12 cellular contexts compared by ENCODE assay signal in genomic region chr4:76690906-76691275, GRCh38.
A peak's percentile ranks its signal among the peaks of the same experiment; 100 is the strongest.
DNase-seq lines count a peak whose midpoint lies in the region; ATAC-seq, FAIRE-seq and TF ChIP-seq lines count a peak whose summit lies in the region.
"Had no signal": no experiment of that assay in that cellular context is flagged by ENCODE, and none has a peak within 500 bp of the region (broad histone marks: within the 10 kb centered on the region; RNA-seq: fewer than 3 reads in every experiment).

No MANE protein-coding gene starts in this region.

- H3K27ac ChIP-seq in MM.1S (ENCODE audit: low read length) (peak overlapping the region; percentile 98), H1 (ENCODE audit: low read depth, low read length) (no peak overlapping the region), neural cell (ENCODE audit: low read length) (no peak overlapping the region)
- H3K27ac ChIP-seq: neutrophil had no signal

- H3K9me3 ChIP-seq in Caco-2: no peaks in the 10 kb centered on the region
- H3K9me3 ChIP-seq in MM.1S (replicated peaks; ENCODE audit: insufficient read depth, low read length): no peaks in the 10 kb centered on the region
- H3K9me3 ChIP-seq in H1 (ENCODE audit: insufficient read depth in 2 of 2, low read depth in 1 of 2, low read length in 1 of 2): no peaks in the 10 kb centered on the region
- no peaks in the 10 kb centered on the region for H3K9me3 ChIP-seq in neural cell (ENCODE audit: low read length)
- H3K9me3 ChIP-seq: heart left ventricle, neutrophil had no signal

- no peak for TF ChIP-seq RAD21 in H1 (IDR thresholded peaks at IDR 0.05 in 1 of 2, conservative IDR thresholded peaks at IDR 0.05 in 1 of 2; ENCODE audit: low read depth in 2 of 2, low read length in 2 of 2)
- no peak for TF ChIP-seq RAD21 in neural cell (conservative IDR thresholded peaks at IDR 0.05)

- H3K79me2 ChIP-seq in MM.1S (ENCODE audit: low read length): peaks cover 68% of the 10 kb centered on the region
- H3K79me2 ChIP-seq in H1 (ENCODE audit: control insufficient read depth in 1 of 2, insufficient read depth in 2 of 2, low read length in 2 of 2): peaks cover 10 to 61% of the 10 kb centered on the region in 2 experiments
- peaks cover 67% of the 10 kb centered on the region for H3K79me2 ChIP-seq in neural cell (replicated peaks; ENCODE audit: insufficient read depth, low read length)

- no peak overlapping the region for H3K27ac Mint-ChIP-seq in Caco-2 (ENCODE audit: unreplicated experiment)

- 77% methylated on average over 1 of the region's 1 CpG; no CpG with 5 or more reads in 1 of the 2 experiments for WGBS in H1 (ENCODE audit: extremely low coverage in 1 of 2, insufficient coverage in 1 of 2, insufficient read length in 1 of 2, insufficient replicate concordance in 2 of 2, low coverage in 1 of 2, low lambda C conversion rate in 2 of 2, missing lambda C conversion rate in 1 of 2), 2 experiments

- intact Hi-C loops in Caco-2 (cut with micrococcal nuclease; ENCODE audit: unreplicated experiment): loop anchor here (1.0 kb wide), 1 partner anchor 12 kb away; no protein-coding TSS in a partner anchor

- H3F3A ChIP-seq in MM.1S (ENCODE audit: insufficient read depth, low read length) (peaks cover 77% of the 10 kb centered on the region), neural cell (ENCODE audit: insufficient read depth, low read length, poor library complexity, severe bottlenecking) (peaks cover 6% of the 10 kb centered on the region)

- H4K5ac ChIP-seq in H1 (ENCODE audit: insufficient read length, low read depth, low read length): no peak overlapping the region

- H3K14ac ChIP-seq in H1 (ENCODE audit: insufficient read length): no peak overlapping the region

- H3K27me3 ChIP-seq in Caco-2 (replicated peaks; ENCODE audit: control insufficient read depth, insufficient read depth, low read length) (no peaks in the 10 kb centered on the region), MM.1S (replicated peaks; ENCODE audit: insufficient read depth, low read length) (no peaks in the 10 kb centered on the region), H1 (replicated peaks in 1 of 4; ENCODE audit: control insufficient read depth in 3 of 4, extremely low read depth in 1 of 4, insufficient read depth in 3 of 4, low read length in 3 of 4) (no peaks in the 10 kb centered on the region; a peak in 1 of 7 replicates), neural cell (ENCODE audit: insufficient read depth, low read depth, low read length) (no peaks in the 10 kb centered on the region)

- no peaks in the 10 kb centered on the region for H3K36me3 ChIP-seq in Caco-2 (ENCODE audit: control insufficient read depth, insufficient read depth, low read length)
- H3K36me3 ChIP-seq in MM.1S (replicated peaks; ENCODE audit: insufficient read depth, low read length): no peaks in the 10 kb centered on the region
- H3K36me3 ChIP-seq in H1 (ENCODE audit: control insufficient read depth in 2 of 4, insufficient read depth in 4 of 4, low read length in 3 of 4): no peaks in the 10 kb centered on the region
- no peaks in the 10 kb centered on the region for H3K36me3 ChIP-seq in neural cell (ENCODE audit: insufficient read depth, low read length)
- H3K36me3 ChIP-seq: heart left ventricle, neutrophil had no signal

- TF ChIP-seq CTCF in Caco-2 (IDR thresholded peaks at IDR 0.05; ENCODE audit: insufficient read depth in 1 of 2, low read depth in 1 of 2, low read length in 1 of 2, severe bottlenecking in 1 of 2, unreplicated experiment in 1 of 2): no peak
- TF ChIP-seq CTCF in MM.1S (IDR thresholded peaks at IDR 0.05; ENCODE audit: low read length): no peak
- no peak for TF ChIP-seq CTCF in H1 (IDR thresholded peaks at IDR 0.05; ENCODE audit: control extremely low read depth in 1 of 3, insufficient read depth in 1 of 3, low read depth in 1 of 3, low read length in 3 of 3)
- TF ChIP-seq CTCF in neural cell (IDR thresholded peaks at IDR 0.05; ENCODE audit: poor library complexity, severe bottlenecking): no peak

- peaks cover 14% of the 10 kb centered on the region for H3K36me3 Mint-ChIP-seq in Caco-2 (ENCODE audit: insufficient read depth, unreplicated experiment)

- peaks cover 4% of the 10 kb centered on the region; the same call in 1 of the 2 replicates for H3K79me1 ChIP-seq in H1 (ENCODE audit: low read depth, low read length)

- H3K9me2 ChIP-seq in MM.1S (replicated peaks; ENCODE audit: insufficient read depth, low read length): no peaks in the 10 kb centered on the region
- no peaks in the 10 kb centered on the region for H3K9me2 ChIP-seq in neural cell (ENCODE audit: insufficient read depth, low read length)

- no peak overlapping the region for H2BK5ac ChIP-seq in H1 (ENCODE audit: low read depth, low read length)

- H3K18ac ChIP-seq in H1 (ENCODE audit: extremely low read depth, low read length): no peak overlapping the region

- H4K91ac ChIP-seq in H1 (replicated peaks; ENCODE audit: insufficient read length, low read length): no peak overlapping the region

- H4K20me1 ChIP-seq in MM.1S (ENCODE audit: insufficient read depth, low read length): no peaks in the 10 kb centered on the region
- H4K20me1 ChIP-seq in H1 (replicated peaks in 1 of 2; ENCODE audit: control insufficient read depth in 1 of 2, insufficient read depth in 2 of 2, low read length in 2 of 2): peaks cover 5 to 15% of the 10 kb centered on the region in 2 experiments
- H4K20me1 ChIP-seq in neural cell (ENCODE audit: insufficient read depth): no peaks in the 10 kb centered on the region

- DNase-seq in Caco-2 (no peak), MM.1S (no peak), H1 (ENCODE audit: low read depth in 1 of 2, low spot score in 2 of 2) (no peak), putamen (ENCODE audit: low spot score) (no peak), urothelium cell line (ENCODE audit: low spot score) (no peak)
- DNase-seq: activated CD8-positive, alpha-beta memory T cell treated with anti-CD3 and anti-CD28 coated beads, Interleukin-2, amount 50 U/mL, for 4 hours; DND-41; heart left ventricle had no signal

- H2AK5ac ChIP-seq in H1 (ENCODE audit: low read depth, low read length): no peak overlapping the region

- H4K8ac ChIP-seq in H1 (ENCODE audit: extremely low read depth, insufficient read depth, low read length): no peak overlapping the region

- H3K56ac ChIP-seq in H1 (replicated peaks; ENCODE audit: insufficient read length, low read depth, low read length): no peak overlapping the region

- BruUV-seq in Caco-2 (replicated peaks; lab: Mats Ljungman, UMichigan): TSS peak; percentile 37

- H3K23ac ChIP-seq in H1 (ENCODE audit: insufficient read length): no peak overlapping the region

- FAIRE-seq in H1 (lab: Jason Lieb, UNC) (no peak), urothelium cell line (lab: Jason Lieb, UNC) (no peak)

- peaks cover 2% of the 10 kb centered on the region; the same call in 1 of the 2 replicates for H3K23me2 ChIP-seq in H1 (ENCODE audit: low read depth, low read length)

- H3K4me3 ChIP-seq in Caco-2 (ENCODE audit: low read depth, low read length): peak overlapping the region; percentile 3; the same call in 1 of the 2 replicates
- H3K4me3 ChIP-seq in MM.1S (ENCODE audit: low read length): peak overlapping the region; percentile 84
- H3K4me3 ChIP-seq in H1 (ENCODE audit: extremely low read depth in 1 of 4, insufficient read depth in 2 of 4, low read depth in 3 of 4, low read length in 4 of 4): peak overlapping the region in 2 of 4 experiments; percentile 58 to 76; a peak in 3 of 8 replicates
- peak overlapping the region; percentile 79 for H3K4me3 ChIP-seq in neural cell (ENCODE audit: low read length)

- H2BK120ac ChIP-seq in H1 (replicated peaks; ENCODE audit: low read depth, low read length): no peak overlapping the region

- H3K4me2 ChIP-seq in MM.1S (ENCODE audit: low read depth, low read length) (peak overlapping the region; percentile 77), H1 (ENCODE audit: insufficient read depth in 1 of 2, low read depth in 2 of 2, low read length in 2 of 2) (peak overlapping the region; percentile 73 to 74; a peak in 3 of 4 replicates), neural cell (ENCODE audit: low read length) (peak overlapping the region; percentile 95)

- POLR2A ChIA-PET in Caco-2 (lab: Charles Lee): no interaction called here
- POLR2A ChIA-PET in H1 (lab: Charles Lee; ENCODE audit: partially characterized antibody): interaction anchor here (2.5 kb wide), 1 partner anchor 12 kb away, joined by 7 read pairs; no protein-coding TSS in a partner anchor

- no peaks in the 10 kb centered on the region for H3K9me3 Mint-ChIP-seq in Caco-2 (ENCODE audit: unreplicated experiment)

- ATAC-seq in HG03520 (IDR thresholded peaks at IDR 0.05; ENCODE audit: unreplicated experiment): no peak
- ATAC-seq in HG02610 (IDR thresholded peaks at IDR 0.05; ENCODE audit: unreplicated experiment): no peak
- ATAC-seq: heart left ventricle had no signal

- no peak overlapping the region for H2BK15ac ChIP-seq in H1 (ENCODE audit: low read length)

- H2BK20ac ChIP-seq in H1 (ENCODE audit: low read length): no peak overlapping the region

- H3K4ac ChIP-seq in H1 (replicated peaks; ENCODE audit: insufficient read length, low read depth, low read length): no peak overlapping the region

- CTCF ChIA-PET in Caco-2 (lab: Charles Lee) (no interaction called here), H1 (lab: Charles Lee; ENCODE audit: partially characterized antibody) (no interaction called here)

- TF ChIP-seq EP300 in H1 (IDR thresholded peaks at IDR 0.05; ENCODE audit: borderline replicate concordance in 1 of 2, low read depth in 2 of 2, low read length in 2 of 2): no peak
- TF ChIP-seq EP300 in neural cell (conservative IDR thresholded peaks at IDR 0.05; ENCODE audit: poor library complexity, severe bottlenecking): no peak

- peaks cover 17% of the 10 kb centered on the region for H3K4me1 Mint-ChIP-seq in Caco-2 (ENCODE audit: low read depth, unreplicated experiment)

- H3K4me3 Mint-ChIP-seq in Caco-2 (ENCODE audit: unreplicated experiment): peak overlapping the region; percentile 27

- H2AFZ ChIP-seq in MM.1S (ENCODE audit: low read length): no peak overlapping the region
- no peak overlapping the region for H2AFZ ChIP-seq in H1 (ENCODE audit: low read length)
- H2AFZ ChIP-seq in neural cell (ENCODE audit: low read depth, low read length): no peak overlapping the region

- no peak overlapping the region for H2BK12ac ChIP-seq in H1 (ENCODE audit: low read depth, low read length)

- H3K27me3 Mint-ChIP-seq in Caco-2 (ENCODE audit: insufficient read depth, unreplicated experiment): no peaks in the 10 kb centered on the region

- H3K9ac ChIP-seq in MM.1S (ENCODE audit: low read length) (peak overlapping the region; percentile 96), H1 (replicated peaks in 1 of 4; ENCODE audit: extremely low read depth in 1 of 4, low read depth in 3 of 4, low read length in 3 of 4) (peak overlapping the region in 1 of 4 experiments; percentile 23; a peak in 1 of 7 replicates), neural cell (ENCODE audit: low read length) (no peak overlapping the region)

- H3K4me1 ChIP-seq in Caco-2 (peaks cover 40% of the 10 kb centered on the region), MM.1S (ENCODE audit: low read length) (peaks cover 50% of the 10 kb centered on the region), H1 (replicated peaks in 1 of 4; ENCODE audit: control insufficient read depth in 3 of 4, insufficient read depth in 4 of 4, low read length in 3 of 4) (peaks cover 5 to 23% (median 9%) of the 10 kb centered on the region in 4 experiments; a peak in 6 of 7 replicates)

- TF ChIP-seq POLR2A in H1 (IDR thresholded peaks at IDR 0.05; ENCODE audit: control extremely low read depth in 1 of 2, low read depth in 2 of 2, low read length in 2 of 2): no peak

TF ChIP-seq in neural cell, 6 proteins besides CTCF, POLR2A, EP300 and RAD21 (continues in another document):
- no peak for TF ChIP-seq POLR2AphosphoS5 (IDR thresholded peaks at IDR 0.05)
